In the genomic region with DNA sequence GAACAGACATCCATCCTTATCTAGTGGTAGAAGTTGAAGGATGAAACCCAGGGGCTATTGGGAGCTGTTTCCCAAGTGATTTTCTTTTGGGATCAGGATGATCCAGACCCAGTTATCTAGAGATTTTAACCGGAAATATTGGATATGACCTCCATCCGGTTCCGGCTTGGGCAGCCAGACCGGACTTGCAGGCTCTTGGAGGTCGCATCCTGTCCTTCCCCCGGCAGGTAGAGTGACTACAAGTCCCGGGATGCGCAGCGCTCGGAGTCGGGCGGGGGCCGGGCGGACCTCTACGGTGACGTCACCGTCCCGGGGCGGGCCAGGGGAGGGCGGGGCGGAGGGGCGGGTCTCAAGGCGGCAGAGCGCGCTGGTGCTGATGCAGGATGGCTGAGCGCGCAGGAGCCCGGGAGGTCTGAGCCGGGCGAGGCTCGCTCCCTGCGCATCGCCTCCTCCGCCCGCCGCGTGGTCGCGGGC, we compare ENCODE assay signal across 8 cellular contexts. TPM values are rescaled to one million over a fixed set of nuclear protein-coding genes. Genes with fewer than 3 reads are reported as not detected.
DNase-seq lines count a peak whose midpoint lies in the region; TF ChIP-seq lines count a peak whose summit lies in the region.

TSS of gene KIF5C (plus strand) at position 360 of the 474 bp plus-strand sequence. CDS start 391 bp downstream, outside the sequence.

- H3K4me1 Mint-ChIP-seq in type B pancreatic cell (ENCODE audit: unreplicated experiment) = peaks cover 16% of the 10 kb centered on the region

- peaks cover 50% of the 10 kb centered on the region for H3K27me3 Mint-ChIP-seq in type B pancreatic cell

- peak within 1 kb of the TSS; percentile 38; the same call in 1 of the 2 replicates for H3K9ac ChIP-seq in SU-DHL-6 (ENCODE audit: low read length)

- 0 out of 2 replicates have a peak, but pooled peaks cover 4% of the 10 kb centered on the region for H3K36me3 ChIP-seq in DOHH2 (ENCODE audit: control insufficient read depth, low read length)
- H3K36me3 ChIP-seq in SU-DHL-6 (ENCODE audit: low read length) = no peaks in the 10 kb centered on the region

- peaks cover 18% of the 10 kb centered on the region for H3K4me1 ChIP-seq in DOHH2 (ENCODE audit: control insufficient read depth, low read length)

- H3K4me3 ChIP-seq in DOHH2 (ENCODE audit: low read length) = peak within 1 kb of the TSS; percentile 81
- peak within 1 kb of the TSS; percentile 54 for H3K4me3 ChIP-seq in SU-DHL-6 (ENCODE audit: insufficient read depth, low read length, poor library complexity, severe bottlenecking)

- H3K79me2 ChIP-seq in DOHH2 (ENCODE audit: control insufficient read depth, low read length) = peaks cover 30% of the 10 kb centered on the region
- H3K79me2 ChIP-seq in SU-DHL-6 (ENCODE audit: insufficient read depth, low read length) = no peaks in the 10 kb centered on the region

- intact Hi-C loops in cardiac septum (cut with DNase I) (loop anchor here (10.0 kb wide), 1 partner anchor 230 kb away; the partner anchor contains the start of gene EPC2), posterior cingulate gyrus (cut with DNase I) (loop anchor here (2.0 to 10.0 kb wide), 3 partner anchors 54 to 850 kb away; partner anchors contain the start of genes EPC2, MBD5 and ORC4)

- H3K9me2 ChIP-seq in DOHH2 (replicated peaks; ENCODE audit: control insufficient read depth, low read length) = no peaks in the 10 kb centered on the region
- no peaks in the 10 kb centered on the region for H3K9me2 ChIP-seq in SU-DHL-6 (replicated peaks; ENCODE audit: insufficient read depth, low read length)

- H3K9me3 ChIP-seq in DOHH2 (ENCODE audit: control insufficient read depth, insufficient read depth, low read length) (no peaks in the 10 kb centered on the region), SU-DHL-6 (ENCODE audit: insufficient read depth, low read length) (no peaks in the 10 kb centered on the region)

- H3K27ac Mint-ChIP-seq in type B pancreatic cell = peak within 1 kb of the TSS; percentile 58

- peaks cover 12% of the 10 kb centered on the region for H3K27me3 ChIP-seq in DOHH2 (ENCODE audit: control insufficient read depth, low read length)
- H3K27me3 ChIP-seq in SU-DHL-6 (ENCODE audit: low read length) = no peaks in the 10 kb centered on the region

- H2AFZ ChIP-seq in SU-DHL-6 (ENCODE audit: low read depth, low read length, severe bottlenecking) = peak within 1 kb of the TSS; percentile 98

- H3K4me3 Mint-ChIP-seq in type B pancreatic cell = peak within 1 kb of the TSS; percentile 90

- DNase-seq in H4 (ENCODE audit: low spot score) (peak; percentile 84), M059J (ENCODE audit: low read depth) (peak; percentile 78), cardiac septum (ENCODE audit: low spot score) (peak; percentile 90), posterior cingulate gyrus (peak; percentile 80 to 99 (median 95)), type B pancreatic cell (ENCODE audit: extremely low spot score, unreplicated experiment) (peak; percentile 93)
- peak; percentile 78 for DNase-seq in activated naive CD8-positive, alpha-beta T cell treated with anti-CD3 and anti-CD28 coated beads, Interleukin-2, amount 50 U/mL, for 16 hours (ENCODE audit: low read depth, low spot score)

- no peak for TF ChIP-seq CTCF in DOHH2 (IDR thresholded peaks at IDR 0.05; ENCODE audit: low read depth, low read length, poor library complexity, severe bottlenecking)
- TF ChIP-seq CTCF in SU-DHL-6 (IDR thresholded peaks at IDR 0.05; ENCODE audit: insufficient read depth, low read length, poor library complexity, severe bottlenecking) = no peak
- TF ChIP-seq CTCF in type B pancreatic cell (conservative IDR thresholded peaks at IDR 0.05) = no peak

- H3K4me2 ChIP-seq in DOHH2 (ENCODE audit: low read length) (peak within 1 kb of the TSS; percentile 92), SU-DHL-6 (ENCODE audit: low read depth, low read length, poor library complexity, severe bottlenecking) (peak within 1 kb of the TSS; percentile 66)

- H4K20me1 ChIP-seq in DOHH2 (ENCODE audit: control insufficient read depth, insufficient read depth, low read depth, low read length) (0 out of 2 replicates have a peak, but pooled peaks cover 2% of the 10 kb centered on the region), SU-DHL-6 (ENCODE audit: low read depth, low read length) (no peaks in the 10 kb centered on the region)

- no peak within 1 kb of the TSS for H3K27ac ChIP-seq in DOHH2 (ENCODE audit: low read depth, low read length)
- H3K27ac ChIP-seq in SU-DHL-6 (ENCODE audit: low read depth, low read length) = no peak within 1 kb of the TSS

- no peaks in the 10 kb centered on the region for H3K36me3 Mint-ChIP-seq in type B pancreatic cell

- no peaks in the 10 kb centered on the region for H3K9me3 Mint-ChIP-seq in type B pancreatic cell

- H3F3A ChIP-seq in DOHH2 (ENCODE audit: control insufficient read depth, insufficient read depth) = 0 out of 2 replicates have a peak, but pooled peaks cover 4% of the 10 kb centered on the region
- H3F3A ChIP-seq in SU-DHL-6 (ENCODE audit: insufficient read depth) = no peaks in the 10 kb centered on the region

RNA-seq across cellular contexts. Expression of gene KIF5C, which starts in this region (rescaled TPM):
- 1.7 and 2.6 TPM in 2 replicates for total RNA-seq in H4 (2014; rRNA removed; shearing (Covaris generic))
- total RNA-seq in M059J (2014; rRNA removed; shearing (Covaris generic)) = 0.54 and 1.3 TPM in 2 replicates
- total RNA-seq in cardiac septum = 0.73 TPM
- 20.4 and 38.9 TPM in 2 replicates for total RNA-seq in type B pancreatic cell (ENCODE audit: low replicate concordance)

Comparison
In these comparisons a context has a peak if more than half of its experiments do, and no peak if none do; other contexts are left out.
1. Peak in DNase-seq in cardiac septum; RNA of the gene not detected or under 1 TPM.